25 cellular contexts compared by ENCODE assay signal in the genomic region with DNA sequence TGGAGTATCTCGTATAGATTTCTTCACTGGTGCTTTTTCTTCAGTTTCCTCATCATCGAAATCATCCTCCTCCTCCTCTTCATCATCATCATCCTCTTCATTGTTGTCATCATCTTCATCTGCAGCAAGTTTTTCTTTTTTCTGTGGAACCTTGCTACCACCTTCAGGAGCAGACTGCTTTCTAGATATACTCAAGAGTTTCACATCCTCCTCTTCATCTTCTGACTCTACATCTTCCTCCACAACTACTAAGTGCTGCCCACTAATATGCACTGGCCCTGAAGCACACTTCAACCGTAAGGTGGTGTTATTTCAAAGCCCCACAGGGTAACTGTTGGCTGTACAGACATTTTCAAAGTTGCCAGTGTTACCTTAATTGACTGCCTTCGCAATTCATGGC. TPM values are rescaled to one million over a fixed set of nuclear protein-coding genes. Genes with fewer than 3 reads are reported as not detected.
DNase-seq lines count a peak whose midpoint lies in the region; ATAC-seq, FAIRE-seq and TF ChIP-seq lines count a peak whose summit lies in the region.
"Had no signal": no experiment of that assay in that cellular context is flagged by ENCODE, and none has a peak within 500 bp of the region (broad histone marks: within the 10 kb centered on the region; RNA-seq: fewer than 3 reads in every experiment).

No MANE protein-coding gene starts in this region.

- peak; percentile 29 for DNase-seq in activated CD4-positive, alpha-beta T cell treated with anti-CD3 and anti-CD28 coated beads, Interleukin-2, amount 10 ng/mL, durations not matched to agents 24 days and 14 days
- no peak for DNase-seq in activated CD4-positive, alpha-beta T cell treated with anti-CD3 and anti-CD28 coated beads, Interleukin-2, amount 10 ng/mL, durations not matched to agents 7 days and 5 days
- DNase-seq in GM19239 (ENCODE audit: insufficient read length, low spot score) (no peak), OCI-LY7 (ENCODE audit: low spot score) (peak; percentile 17), transverse colon (no peak)
- DNase-seq: AML-193; BE2C; CD4-positive, alpha-beta T cell; CD8-positive, alpha-beta memory T cell; DMS 273 treated with DMSO at 0.1 percent for 48 hours; DMS79; EL; GDM1; H9; HFFc6 had no signal

- no peaks in the 10 kb centered on the region for H3K9me2 ChIP-seq in OCI-LY7 (ENCODE audit: insufficient read depth, low read length)

- WGBS in transverse colon (ENCODE audit: low coverage in 1 of 2), 2 donors = 77 to 84% methylated on average over 4 of the region's 4 CpGs

- no peaks in the 10 kb centered on the region for H4K20me1 ChIP-seq in OCI-LY7 (ENCODE audit: insufficient read depth, low read length)
- H4K20me1 ChIP-seq: BLaER1 treated with 17β-estradiol and CSF1 and Interleukin-3, amounts not matched to agents 10 nM and 100 nM had no signal

- no peak overlapping the region for H3K27ac ChIP-seq in OCI-LY7 (ENCODE audit: low read depth, low read length, poor library complexity, severe bottlenecking)
- no peak overlapping the region for H3K27ac ChIP-seq in transverse colon
- H3K27ac ChIP-seq: 22Rv1; BLaER1 treated with 17β-estradiol and CSF1 and Interleukin-3, amounts not matched to agents 10 nM and 100 nM had no signal

- no peak overlapping the region for H3K4me3 Mint-ChIP-seq in activated CD4-positive, alpha-beta T cell treated with anti-CD3 and anti-CD28 coated beads, Interleukin-2, amount 10 ng/mL, durations not matched to agents 24 days and 14 days
- no peak overlapping the region for H3K4me3 Mint-ChIP-seq in activated CD4-positive, alpha-beta T cell treated with anti-CD3 and anti-CD28 coated beads, Interleukin-2, amount 10 ng/mL, durations not matched to agents 7 days and 5 days
- H3K4me3 Mint-ChIP-seq: CD14-positive monocyte; CD4-positive, alpha-beta T cell; CD8-positive, alpha-beta memory T cell; GM23338; H9; HFFc6 had no signal

- no peaks in the 10 kb centered on the region for H3K36me3 Mint-ChIP-seq in activated CD4-positive, alpha-beta T cell treated with anti-CD3 and anti-CD28 coated beads, Interleukin-2, amount 10 ng/mL, durations not matched to agents 24 days and 14 days (ENCODE audit: low read depth)
- H3K36me3 Mint-ChIP-seq in activated CD4-positive, alpha-beta T cell treated with anti-CD3 and anti-CD28 coated beads, Interleukin-2, amount 10 ng/mL, durations not matched to agents 7 days and 5 days (ENCODE audit: low read depth) = no peaks in the 10 kb centered on the region
- H3K36me3 Mint-ChIP-seq: CD14-positive monocyte; CD8-positive, alpha-beta memory T cell had no signal

- ATAC-seq in HG02610 (IDR thresholded peaks at IDR 0.05; ENCODE audit: unreplicated experiment) = no peak
- ATAC-seq: GM23338, HCT116 had no signal

- TF ChIP-seq CTCF in OCI-LY7 (conservative IDR thresholded peaks at IDR 0.05; ENCODE audit: low read length) = no peak
- TF ChIP-seq CTCF in transverse colon (IDR thresholded peaks at IDR 0.05) = no peak

- TF ChIP-seq EP300 in transverse colon (IDR thresholded peaks at IDR 0.05; ENCODE audit: low read depth) = no peak

- H3K27me3 Mint-ChIP-seq in activated CD4-positive, alpha-beta T cell treated with anti-CD3 and anti-CD28 coated beads, Interleukin-2, amount 10 ng/mL, durations not matched to agents 24 days and 14 days = peaks cover 29% of the 10 kb centered on the region
- peaks cover 40% of the 10 kb centered on the region for H3K27me3 Mint-ChIP-seq in activated CD4-positive, alpha-beta T cell treated with anti-CD3 and anti-CD28 coated beads, Interleukin-2, amount 10 ng/mL, durations not matched to agents 7 days and 5 days

- no peak overlapping the region for H3K4me2 ChIP-seq in OCI-LY7 (ENCODE audit: low read length)
- H3K4me2 ChIP-seq: BLaER1 treated with 17β-estradiol and CSF1 and Interleukin-3, amounts not matched to agents 10 nM and 100 nM; GM23338 had no signal

- in situ Hi-C loops in transverse colon (cut with MboI; ENCODE audit: low pct_ligation_motif_present in 1 of 4, low pct_unique_long_range_greater_than_20kb in 1 of 4, low sequenced_read_pairs in 3 of 4) = no loop called here

- H3K27ac Mint-ChIP-seq in activated CD4-positive, alpha-beta T cell treated with anti-CD3 and anti-CD28 coated beads, Interleukin-2, amount 10 ng/mL, durations not matched to agents 24 days and 14 days = no peak overlapping the region
- H3K27ac Mint-ChIP-seq in activated CD4-positive, alpha-beta T cell treated with anti-CD3 and anti-CD28 coated beads, Interleukin-2, amount 10 ng/mL, durations not matched to agents 7 days and 5 days = no peak overlapping the region
- H3K27ac Mint-ChIP-seq: CD14-positive monocyte; CD4-positive, alpha-beta T cell; CD8-positive, alpha-beta memory T cell; GM23338; H9; HFFc6 had no signal

- intact Hi-C loops in activated CD4-positive, alpha-beta T cell treated with anti-CD3 and anti-CD28 coated beads, Interleukin-2, amount 10 ng/mL, durations not matched to agents 24 days and 14 days (cut with micrococcal nuclease) = no loop called here
- intact Hi-C loops in OCI-LY7 (cut with micrococcal nuclease; ENCODE audit: unreplicated experiment) (loop anchor here (2.0 kb wide), 1 partner anchor 57 kb away; no protein-coding TSS in a partner anchor), transverse colon (cut with DNase I; ENCODE audit: low total_unique reads) (no loop called here)

- TF ChIP-seq POLR2A in transverse colon (IDR thresholded peaks at IDR 0.05) = no peak

- CTCF ChIA-PET in activated CD4-positive, alpha-beta T cell treated with anti-CD3 and anti-CD28 coated beads, Interleukin-2, amount 10 ng/mL, durations not matched to agents 7 days and 5 days (lab: Charles Lee) = no interaction called here
- CTCF ChIA-PET in OCI-LY7 (lab: Charles Lee; ENCODE audit: unreplicated experiment) = no interaction called here

- BruUV-seq in OCI-LY7 (replicated peaks; lab: Mats Ljungman, UMichigan) = no TSS peak

- H3K4me1 ChIP-seq in OCI-LY7 (ENCODE audit: insufficient read depth, low read length, poor library complexity, severe bottlenecking) (no peaks in the 10 kb centered on the region), transverse colon (no peaks in the 10 kb centered on the region)
- H3K4me1 ChIP-seq: BE2C had no signal

- H3K4me1 Mint-ChIP-seq in activated CD4-positive, alpha-beta T cell treated with anti-CD3 and anti-CD28 coated beads, Interleukin-2, amount 10 ng/mL, durations not matched to agents 24 days and 14 days = no peaks in the 10 kb centered on the region
- H3K4me1 Mint-ChIP-seq in activated CD4-positive, alpha-beta T cell treated with anti-CD3 and anti-CD28 coated beads, Interleukin-2, amount 10 ng/mL, durations not matched to agents 7 days and 5 days = no peaks in the 10 kb centered on the region
- H3K4me1 Mint-ChIP-seq: CD14-positive monocyte; CD8-positive, alpha-beta memory T cell; GM23338 had no signal

- H3K9me3 ChIP-seq in OCI-LY7 (ENCODE audit: low read length) = no peaks in the 10 kb centered on the region
- H3K9me3 ChIP-seq in transverse colon = no peaks in the 10 kb centered on the region
- H3K9me3 ChIP-seq: BE2C had no signal

- H2AFZ ChIP-seq in OCI-LY7 (ENCODE audit: low read length) = no peak overlapping the region
- H2AFZ ChIP-seq: GM23338 had no signal

- peak; percentile 63 for FAIRE-seq in GM19239 (lab: Jason Lieb, UNC)
- FAIRE-seq: A204.1, D721Med, GM12892 had no signal

- POLR2A ChIA-PET in activated CD4-positive, alpha-beta T cell treated with anti-CD3 and anti-CD28 coated beads, Interleukin-2, amount 10 ng/mL, durations not matched to agents 7 days and 5 days (lab: Charles Lee) = no interaction called here
- POLR2A ChIA-PET in OCI-LY7 (lab: Charles Lee) = no interaction called here

- no peaks in the 10 kb centered on the region for H3K36me3 ChIP-seq in OCI-LY7 (ENCODE audit: insufficient read depth, low read length)
- H3K36me3 ChIP-seq in transverse colon = no peaks in the 10 kb centered on the region
- H3K36me3 ChIP-seq: BE2C; BLaER1 treated with 17β-estradiol and CSF1 and Interleukin-3, amounts not matched to agents 10 nM and 100 nM had no signal

- H3K9me3 Mint-ChIP-seq in activated CD4-positive, alpha-beta T cell treated with anti-CD3 and anti-CD28 coated beads, Interleukin-2, amount 10 ng/mL, durations not matched to agents 24 days and 14 days = no peaks in the 10 kb centered on the region
- no peaks in the 10 kb centered on the region for H3K9me3 Mint-ChIP-seq in activated CD4-positive, alpha-beta T cell treated with anti-CD3 and anti-CD28 coated beads, Interleukin-2, amount 10 ng/mL, durations not matched to agents 7 days and 5 days
- H3K9me3 Mint-ChIP-seq: CD4-positive, alpha-beta T cell; CD8-positive, alpha-beta memory T cell; GM23338; H9; HFFc6 had no signal

- H3K4me3 ChIP-seq in OCI-LY7 (ENCODE audit: low read depth, low read length, poor library complexity, severe bottlenecking) (no peak overlapping the region), transverse colon (no peak overlapping the region)
- H3K4me3 ChIP-seq: BLaER1 treated with 17β-estradiol and CSF1 and Interleukin-3, amounts not matched to agents 10 nM and 100 nM; GM23338 had no signal

- H3K79me2 ChIP-seq in OCI-LY7 (ENCODE audit: insufficient read depth, low read depth, low read length) = no peaks in the 10 kb centered on the region

- H3K27me3 ChIP-seq in transverse colon = peaks cover 14% of the 10 kb centered on the region
- H3K27me3 ChIP-seq: BE2C; BLaER1 treated with 17β-estradiol and CSF1 and Interleukin-3, amounts not matched to agents 10 nM and 100 nM had no signal

RNA-seq across cellular contexts. Expression of a gene that starts 17.1 kb away (rescaled TPM):
- total RNA-seq in activated CD4-positive, alpha-beta T cell treated with anti-CD3 and anti-CD28 coated beads, Interleukin-2, amount 10 ng/mL, durations not matched to agents 24 days and 14 days = not detected in 2 replicates
- not detected for total RNA-seq in activated CD4-positive, alpha-beta T cell treated with anti-CD3 and anti-CD28 coated beads, Interleukin-2, amount 10 ng/mL, durations not matched to agents 7 days and 5 days
- not detected in 2 replicates for total RNA-seq in OCI-LY7 (2014; rRNA removed; shearing (Covaris generic))
- total RNA-seq in OCI-LY7 (2022) = not detected in 2 replicates
- total RNA-seq in transverse colon = not detected
- total RNA-seq: CD4-positive, alpha-beta T cell; CD8-positive, alpha-beta memory T cell; GM23338; H4; H9; HFFc6 had no signal

Comparison
In these comparisons a context has a peak if more than half of its experiments do, and no peak if none do; other contexts are left out.
1. DNase-seq: peak in activated CD4-positive, alpha-beta T cell treated with anti-CD3 and anti-CD28 coated beads, Interleukin-2, amount 10 ng/mL, durations not matched to agents 24 days and 14 days (single experiment) and OCI-LY7 (single experiment); none in activated CD4-positive, alpha-beta T cell treated with anti-CD3 and anti-CD28 coated beads, Interleukin-2, amount 10 ng/mL, durations not matched to agents 7 days and 5 days (single experiment), GM19239 (single experiment) and transverse colon (single experiment).